Comparison of ENCODE assay signal across 1 cellular context in the genomic region with DNA sequence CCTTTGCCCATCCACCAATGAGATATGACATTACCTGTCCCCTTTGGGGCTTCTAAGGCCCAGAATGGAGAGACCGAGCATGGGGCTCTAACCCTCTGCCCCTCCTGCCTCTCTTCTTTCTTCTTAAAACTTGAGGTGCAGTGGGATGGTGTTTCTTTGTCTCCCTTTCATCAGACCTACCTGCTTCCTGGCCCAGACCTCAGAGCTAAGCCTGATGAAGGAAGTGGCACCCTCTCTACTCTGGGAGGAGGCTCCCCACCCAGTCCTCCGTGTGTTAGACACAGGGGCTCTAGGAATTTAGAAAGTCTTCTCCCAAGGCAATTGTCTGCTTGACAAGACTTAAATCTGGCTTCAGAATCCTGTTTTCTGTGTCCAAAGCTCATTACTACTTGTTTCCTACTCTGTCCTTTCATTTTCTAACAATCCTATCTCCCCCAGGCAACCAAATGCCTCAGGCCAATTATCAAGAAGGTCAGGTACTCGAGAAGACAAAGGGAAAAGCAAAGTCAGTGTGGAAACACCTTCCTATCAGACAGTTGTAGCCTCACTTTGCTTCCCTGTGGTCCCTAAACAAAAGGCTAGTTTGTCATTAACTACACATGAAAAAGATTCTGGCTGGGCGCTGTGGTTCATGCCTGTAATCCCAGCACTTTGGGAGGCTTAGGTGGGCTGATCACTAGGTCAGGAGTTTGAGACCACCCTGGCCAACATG.
TF ChIP-seq lines count a peak whose summit lies in the region.

No MANE protein-coding gene starts in this region.

TF ChIP-seq in IMR-90, 13 proteins besides CTCF, POLR2A, EP300 and RAD21:
- TF ChIP-seq, protein P1, sequence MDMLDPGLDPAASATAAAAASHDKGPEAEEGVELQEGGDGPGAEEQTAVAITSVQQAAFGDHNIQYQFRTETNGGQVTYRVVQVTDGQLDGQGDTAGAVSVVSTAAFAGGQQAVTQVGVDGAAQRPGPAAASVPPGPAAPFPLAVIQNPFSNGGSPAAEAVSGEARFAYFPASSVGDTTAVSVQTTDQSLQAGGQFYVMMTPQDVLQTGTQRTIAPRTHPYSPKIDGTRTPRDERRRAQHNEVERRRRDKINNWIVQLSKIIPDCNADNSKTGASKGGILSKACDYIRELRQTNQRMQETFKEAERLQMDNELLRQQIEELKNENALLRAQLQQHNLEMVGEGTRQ (IDR thresholded peaks at IDR 0.05; ENCODE audit: low read depth, low read length): no peak
- TF ChIP-seq RFX5 (IDR thresholded peaks at IDR 0.05; ENCODE audit: low read depth, low read length) (no peak), MXI1 (IDR thresholded peaks at IDR 0.05; ENCODE audit: borderline replicate concordance, low read depth, low read length) (no peak), RCOR1 (IDR thresholded peaks at IDR 0.05; ENCODE audit: insufficient replicate concordance, low read length) (no peak), FOS (IDR thresholded peaks at IDR 0.05; ENCODE audit: low read depth, low read length) (no peak), BHLHE40 (IDR thresholded peaks at IDR 0.05; ENCODE audit: low read depth, low read length) (no peak), NFE2L2 (IDR thresholded peaks at IDR 0.05; ENCODE audit: low read depth, low read length) (no peak), SMC3 (IDR thresholded peaks at IDR 0.05; ENCODE audit: low read depth, low read length) (no peak), CEBPB (IDR thresholded peaks at IDR 0.05; ENCODE audit: low read depth, low read length) (no peak), MAFK (IDR thresholded peaks at IDR 0.05; ENCODE audit: low read depth, low read length) (no peak), MAZ (IDR thresholded peaks at IDR 0.05; ENCODE audit: borderline replicate concordance, low read depth, low read length) (no peak), CHD1 (IDR thresholded peaks at IDR 0.05; ENCODE audit: low read depth, low read length) (no peak)
- TF ChIP-seq, protein P2, sequence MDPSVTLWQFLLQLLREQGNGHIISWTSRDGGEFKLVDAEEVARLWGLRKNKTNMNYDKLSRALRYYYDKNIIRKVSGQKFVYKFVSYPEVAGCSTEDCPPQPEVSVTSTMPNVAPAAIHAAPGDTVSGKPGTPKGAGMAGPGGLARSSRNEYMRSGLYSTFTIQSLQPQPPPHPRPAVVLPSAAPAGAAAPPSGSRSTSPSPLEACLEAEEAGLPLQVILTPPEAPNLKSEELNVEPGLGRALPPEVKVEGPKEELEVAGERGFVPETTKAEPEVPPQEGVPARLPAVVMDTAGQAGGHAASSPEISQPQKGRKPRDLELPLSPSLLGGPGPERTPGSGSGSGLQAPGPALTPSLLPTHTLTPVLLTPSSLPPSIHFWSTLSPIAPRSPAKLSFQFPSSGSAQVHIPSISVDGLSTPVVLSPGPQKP (IDR thresholded peaks at IDR 0.05; ENCODE audit: borderline replicate concordance, low read depth, low read length): no peak
TF ChIP-seq in IMR-90: peak in this region for 0.
